13 cellular contexts compared by ENCODE assay signal in genomic region chr3:194101592-194102432, GRCh38. TPM values are rescaled to one million over a fixed set of nuclear protein-coding genes. Genes with fewer than 3 reads are reported as not detected.
A peak's percentile ranks its signal among the peaks of the same experiment; 100 is the strongest.
DNase-seq lines count a peak whose midpoint lies in the region; ATAC-seq, FAIRE-seq and TF ChIP-seq lines count a peak whose summit lies in the region.
"Had no signal": no experiment of that assay in that cellular context is flagged by ENCODE, and none has a peak within 500 bp of the region (broad histone marks: within the 10 kb centered on the region; RNA-seq: fewer than 3 reads in every experiment).

No MANE protein-coding gene starts in this region.

- H3K4me3 Mint-ChIP-seq in neural progenitor cell, result no peak overlapping the region

- DNase-seq in left colon (peak; percentile 60 to 68), frontal cortex (ENCODE audit: low spot score in 2 of 2) (no peak), neural progenitor cell (ENCODE audit: low spot score) (no peak), NCI-H1417 treated with DMSO at 0.1 percent for 48 hours (lab: John Stamatoyannopoulos, UW) (no peak)
- DNase-seq in effector CD4-positive, alpha-beta T cell, result no peak
- DNase-seq: NCI-H82, upper lobe of left lung had no signal

- H3K9me3 ChIP-seq in neural progenitor cell (ENCODE audit: low read depth), result no peaks in the 10 kb centered on the region
- H3K9me3 ChIP-seq: upper lobe of left lung had no signal

- intact Hi-C loops in left colon (cut with DNase I, micrococcal nuclease), result no loop called here

- H2AFZ ChIP-seq in neural progenitor cell (replicated peaks), result no peak overlapping the region
- H2AFZ ChIP-seq: parathyroid adenoma had no signal

- no peak overlapping the region for H3K4me2 ChIP-seq in neural progenitor cell

- H3K9ac ChIP-seq in neural progenitor cell, result no peak overlapping the region
- H3K9ac ChIP-seq: parathyroid adenoma had no signal

- no peak overlapping the region for H3K27ac ChIP-seq in neural progenitor cell
- H3K27ac ChIP-seq: parathyroid adenoma, upper lobe of left lung had no signal

- H3K36me3 ChIP-seq in neural progenitor cell, result no peaks in the 10 kb centered on the region
- H3K36me3 ChIP-seq: upper lobe of left lung had no signal

- TF ChIP-seq CTCF in neural progenitor cell (IDR thresholded peaks at IDR 0.05), result no peak

- H3K9me3 Mint-ChIP-seq in neural progenitor cell, result no peaks in the 10 kb centered on the region

- H3K4me1 ChIP-seq in neural progenitor cell, result peaks cover 51% of the 10 kb centered on the region
- H3K4me1 ChIP-seq: parathyroid adenoma had no signal

- H3K4me3 ChIP-seq in neural progenitor cell, result no peak overlapping the region
- H3K4me3 ChIP-seq: upper lobe of left lung had no signal

- no peak for TF ChIP-seq POLR2A in GM18505 (IDR thresholded peaks at IDR 0.05; ENCODE audit: borderline replicate concordance, extremely low read depth, insufficient read depth, insufficient read length)

- H3K79me2 ChIP-seq in neural progenitor cell (ENCODE audit: low read depth), result no peaks in the 10 kb centered on the region
- H3K79me2 ChIP-seq: parathyroid adenoma had no signal

- ATAC-seq in GM18505 (IDR thresholded peaks at IDR 0.05; ENCODE audit: unreplicated experiment), result peak; percentile 8
- peak; percentile 4 for ATAC-seq in GM21526 (IDR thresholded peaks at IDR 0.05; ENCODE audit: low FRiP score, unreplicated experiment)
- peak; percentile 19 for ATAC-seq in HG03139 (IDR thresholded peaks at IDR 0.05; ENCODE audit: unreplicated experiment)
- peak; percentile 83 for ATAC-seq in left colon
- ATAC-seq: esophagus mucosa had no signal

- peaks cover 17% of the 10 kb centered on the region for H3F3A ChIP-seq in neural progenitor cell (ENCODE audit: low read depth)

- no peaks in the 10 kb centered on the region for H4K20me1 ChIP-seq in neural progenitor cell (ENCODE audit: low read depth)

- H3K36me3 Mint-ChIP-seq in neural progenitor cell, result no peaks in the 10 kb centered on the region

- H3K27me3 Mint-ChIP-seq in neural progenitor cell (ENCODE audit: insufficient read depth, low read depth), result peaks cover 29% of the 10 kb centered on the region

- H3K27ac Mint-ChIP-seq in neural progenitor cell, result no peak overlapping the region

- no peaks in the 10 kb centered on the region for H3K27me3 ChIP-seq in neural progenitor cell
- H3K27me3 ChIP-seq: upper lobe of left lung had no signal

- H3K4me1 Mint-ChIP-seq in neural progenitor cell, result peaks cover 53% of the 10 kb centered on the region

- FAIRE-seq in frontal cortex (lab: Jason Lieb, UNC), result no peak
- FAIRE-seq: keratinocyte had no signal

RNA-seq across cellular contexts. Expression of gene HES1, which starts 34.1 kb away (rescaled TPM):
- total RNA-seq in left colon (100 to 1,000 TPM in 1 of 2 donors, 10 to 100 TPM in 1; 98.7 to 147 TPM), frontal cortex (14.7 TPM), neural progenitor cell (ENCODE audit: low replicate concordance) (66.5 and 71.3 TPM in 2 replicates)

Comparison
In these comparisons a context has a peak if more than half of its experiments do, and no peak if none do; other contexts are left out.
1. ATAC-seq: peak in every context shown above with its lines; median percentile 83 in left colon; 19 in HG03139; 8 in GM18505; 4 in GM21526.
2. DNase-seq: peak in left colon (2 of 2); none in frontal cortex (0 of 2), neural progenitor cell (single experiment), NCI-H1417 treated with DMSO at 0.1 percent for 48 hours (single experiment) and effector CD4-positive, alpha-beta T cell (single experiment).